Comparison of ENCODE assay signal across 10 cellular contexts in the genomic region with DNA sequence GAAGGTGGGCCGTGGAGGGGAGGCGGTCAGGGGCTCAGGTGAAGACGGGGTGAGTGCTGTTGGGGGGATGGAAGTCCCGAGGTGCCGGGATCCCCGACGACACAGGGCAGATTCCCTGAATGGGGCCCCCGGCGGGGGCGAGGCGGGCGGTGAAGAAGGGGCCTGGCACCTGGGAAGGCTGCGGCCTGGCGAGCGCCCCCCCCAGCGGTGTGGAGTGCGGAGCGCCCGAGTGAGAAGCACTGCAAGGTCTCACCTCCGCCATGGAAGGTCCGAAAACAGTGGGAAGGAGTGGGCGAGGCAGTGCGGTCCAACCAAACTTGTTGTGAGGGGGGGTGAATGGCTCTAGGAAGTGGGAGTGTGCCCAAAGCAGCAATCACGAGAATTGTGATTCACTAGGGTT. TPM values are rescaled to one million over a fixed set of nuclear protein-coding genes. Genes with fewer than 3 reads are reported as not detected.
"Had no signal": no experiment of that assay in that cellular context is flagged by ENCODE, and none has a peak within 500 bp of the region (broad histone marks: within the 10 kb centered on the region; RNA-seq: fewer than 3 reads in every experiment).

No MANE protein-coding gene starts in this region.

RNA-seq across cellular contexts. Expression of a gene that starts 10.1 kb away (rescaled TPM):
- total RNA-seq: activated CD4-positive, alpha-beta memory T cell treated with anti-CD3 and anti-CD28 coated beads, Interleukin-2, amount 10 ng/mL, durations not matched to agents 7 days and 5 days; activated CD8-positive, alpha-beta memory T cell treated with anti-CD3 and anti-CD28 coated beads for 36 hours; activated naive CD4-positive, alpha-beta T cell treated with anti-CD3 and anti-CD28 coated beads, Interleukin-2, amount 50 U/mL, for 72 hours; activated T-helper 2 cell treated with anti-CD3 and anti-CD28 coated beads, Interferon-gamma antibody, Interleukin-2, Interleukin-4, amounts not matched to agents 10 μg/mL and 5 μg/mL and 100 μg/mL, durations not matched to agents 14 hours and 24 hours and 36 hours; HepG2; NCI-H460; SJCRH30; WTC11 had no signal
- polyA plus RNA-seq: HepG2, IgD-negative memory B cell had no signal

RNA-seq across cellular contexts. Expression of a gene that starts 19.6 kb away (rescaled TPM):
- total RNA-seq: activated CD4-positive, alpha-beta memory T cell treated with anti-CD3 and anti-CD28 coated beads, Interleukin-2, amount 10 ng/mL, durations not matched to agents 7 days and 5 days; activated CD8-positive, alpha-beta memory T cell treated with anti-CD3 and anti-CD28 coated beads for 36 hours; activated naive CD4-positive, alpha-beta T cell treated with anti-CD3 and anti-CD28 coated beads, Interleukin-2, amount 50 U/mL, for 72 hours; activated T-helper 2 cell treated with anti-CD3 and anti-CD28 coated beads, Interferon-gamma antibody, Interleukin-2, Interleukin-4, amounts not matched to agents 10 μg/mL and 5 μg/mL and 100 μg/mL, durations not matched to agents 14 hours and 24 hours and 36 hours; HepG2; NCI-H460; RPMI7951; SJCRH30; WTC11 had no signal
- polyA plus RNA-seq: HepG2, IgD-negative memory B cell had no signal

RNA-seq across cellular contexts. Expression of a gene that starts 38.0 kb away (rescaled TPM):
- total RNA-seq: activated CD4-positive, alpha-beta memory T cell treated with anti-CD3 and anti-CD28 coated beads, Interleukin-2, amount 10 ng/mL, durations not matched to agents 7 days and 5 days; activated CD8-positive, alpha-beta memory T cell treated with anti-CD3 and anti-CD28 coated beads for 36 hours; activated naive CD4-positive, alpha-beta T cell treated with anti-CD3 and anti-CD28 coated beads, Interleukin-2, amount 50 U/mL, for 72 hours; activated T-helper 2 cell treated with anti-CD3 and anti-CD28 coated beads, Interferon-gamma antibody, Interleukin-2, Interleukin-4, amounts not matched to agents 10 μg/mL and 5 μg/mL and 100 μg/mL, durations not matched to agents 14 hours and 24 hours and 36 hours; HepG2; NCI-H460; RPMI7951; SJCRH30; WTC11 had no signal
- polyA plus RNA-seq: HepG2, IgD-negative memory B cell had no signal
